8 cellular contexts compared by ENCODE assay signal in genomic region chr2:157839162-157839801, GRCh38. TPM values are rescaled to one million over a fixed set of nuclear protein-coding genes. Genes with fewer than 3 reads are reported as not detected.
DNase-seq lines count a peak whose midpoint lies in the region; ATAC-seq, FAIRE-seq and TF ChIP-seq lines count a peak whose summit lies in the region.

No MANE protein-coding gene starts in this region.

- peaks cover 8% of the 10 kb centered on the region for H3K36me3 Mint-ChIP-seq in activated CD8-positive, alpha-beta T cell treated with anti-CD3 and anti-CD28 coated beads, Interleukin-2, amount 10 ng/mL, durations not matched to agents 7 days and 5 days (ENCODE audit: low read depth)

- no peaks in the 10 kb centered on the region for H3K27me3 Mint-ChIP-seq in stimulated activated naive CD8-positive, alpha-beta T cell treated with anti-CD3 and anti-CD28 coated beads, Interleukin-15, amount 100 ng/mL, for 72 hours
- no peaks in the 10 kb centered on the region for H3K27me3 Mint-ChIP-seq in activated CD8-positive, alpha-beta T cell treated with anti-CD3 and anti-CD28 coated beads, Interleukin-2, amount 10 ng/mL, durations not matched to agents 7 days and 5 days (ENCODE audit: low read depth)

- in situ Hi-C loops in KBM-7 (cut with MboI; ENCODE audit: low pct_unique_long_range_greater_than_20kb, low sequenced_read_pairs), result no loop called here

- H3K4me1 ChIP-seq in prostate gland (replicated peaks) (no peaks in the 10 kb centered on the region), upper lobe of right lung (peaks cover 65% of the 10 kb centered on the region)

- H3K36me3 ChIP-seq in prostate gland, result no peaks in the 10 kb centered on the region
- H3K36me3 ChIP-seq in upper lobe of right lung, result no peaks in the 10 kb centered on the region

- POLR2A ChIA-PET in activated CD8-positive, alpha-beta T cell treated with anti-CD3 and anti-CD28 coated beads, Interleukin-2, amount 10 ng/mL, durations not matched to agents 7 days and 5 days (lab: Charles Lee), result no interaction called here

- H3K4me3 ChIP-seq in prostate gland (no peak overlapping the region), upper lobe of right lung (no peak overlapping the region)

- H3K27ac Mint-ChIP-seq in stimulated activated naive CD8-positive, alpha-beta T cell treated with anti-CD3 and anti-CD28 coated beads, Interleukin-15, amount 100 ng/mL, for 72 hours, result no peak overlapping the region
- H3K27ac Mint-ChIP-seq in activated CD8-positive, alpha-beta T cell treated with anti-CD3 and anti-CD28 coated beads, Interleukin-2, amount 10 ng/mL, durations not matched to agents 7 days and 5 days, result no peak overlapping the region

- TF ChIP-seq CTCF in prostate gland (IDR thresholded peaks at IDR 0.05) (no peak), upper lobe of right lung (IDR thresholded peaks at IDR 0.05) (no peak)

- no peak overlapping the region for H3K4me3 Mint-ChIP-seq in stimulated activated naive CD8-positive, alpha-beta T cell treated with anti-CD3 and anti-CD28 coated beads, Interleukin-15, amount 100 ng/mL, for 72 hours
- no peak overlapping the region for H3K4me3 Mint-ChIP-seq in activated CD8-positive, alpha-beta T cell treated with anti-CD3 and anti-CD28 coated beads, Interleukin-2, amount 10 ng/mL, durations not matched to agents 7 days and 5 days

- no peak for TF ChIP-seq POLR2A in prostate gland (IDR thresholded peaks at IDR 0.05)

- no peaks in the 10 kb centered on the region for H3K27me3 ChIP-seq in prostate gland (replicated peaks; ENCODE audit: insufficient read depth)
- no peaks in the 10 kb centered on the region for H3K27me3 ChIP-seq in upper lobe of right lung

- H3K9me3 ChIP-seq in prostate gland, result no peaks in the 10 kb centered on the region
- no peaks in the 10 kb centered on the region for H3K9me3 ChIP-seq in upper lobe of right lung

- ATAC-seq in stimulated activated naive CD8-positive, alpha-beta T cell treated with anti-CD3 and anti-CD28 coated beads, Interleukin-15, amount 100 ng/mL, for 72 hours, result peak; percentile 18
- ATAC-seq in activated CD8-positive, alpha-beta T cell treated with anti-CD3 and anti-CD28 coated beads, Interleukin-2, amount 10 ng/mL, durations not matched to agents 7 days and 5 days, result no peak
- no peak for ATAC-seq in upper lobe of right lung

- CTCF ChIA-PET in activated CD8-positive, alpha-beta T cell treated with anti-CD3 and anti-CD28 coated beads, Interleukin-2, amount 10 ng/mL, durations not matched to agents 7 days and 5 days (lab: Charles Lee), result no interaction called here

- peaks cover 45% of the 10 kb centered on the region for H3K4me1 Mint-ChIP-seq in stimulated activated naive CD8-positive, alpha-beta T cell treated with anti-CD3 and anti-CD28 coated beads, Interleukin-15, amount 100 ng/mL, for 72 hours
- H3K4me1 Mint-ChIP-seq in activated CD8-positive, alpha-beta T cell treated with anti-CD3 and anti-CD28 coated beads, Interleukin-2, amount 10 ng/mL, durations not matched to agents 7 days and 5 days (ENCODE audit: low read depth), result peaks cover 36% of the 10 kb centered on the region

- H3K27ac ChIP-seq in prostate gland (no peak overlapping the region), upper lobe of right lung (no peak overlapping the region)

- intact Hi-C loops in prostate gland (cut with DNase I) (loop anchor here (5.0 kb wide), 1 partner anchor 47 kb away; no protein-coding TSS in a partner anchor), upper lobe of right lung (cut with DNase I) (no loop called here)

- peak; percentile 61 for DNase-seq in KBM-7
- DNase-seq in RCC 7860 (ENCODE audit: low spot score), result peak; percentile 30
- DNase-seq in glomerular visceral epithelial cell (ENCODE audit: extremely low spot score), result peak; percentile 35
- DNase-seq in stimulated activated naive CD8-positive, alpha-beta T cell treated with anti-CD3 and anti-CD28 coated beads, Interleukin-15, amount 100 ng/mL, for 72 hours, result no peak
- DNase-seq in activated CD8-positive, alpha-beta T cell treated with anti-CD3 and anti-CD28 coated beads, Interleukin-2, amount 10 ng/mL, durations not matched to agents 7 days and 5 days, result no peak
- no peak for DNase-seq in activated CD8-positive, alpha-beta memory T cell treated with anti-CD3 and anti-CD28 coated beads, Interleukin-2, amount 50 U/mL, for 48 hours
- DNase-seq in prostate gland (ENCODE audit: low spot score), result no peak
- DNase-seq in upper lobe of right lung, result no peak

- H3K9me3 Mint-ChIP-seq in stimulated activated naive CD8-positive, alpha-beta T cell treated with anti-CD3 and anti-CD28 coated beads, Interleukin-15, amount 100 ng/mL, for 72 hours, result no peaks in the 10 kb centered on the region
- no peaks in the 10 kb centered on the region for H3K9me3 Mint-ChIP-seq in activated CD8-positive, alpha-beta T cell treated with anti-CD3 and anti-CD28 coated beads, Interleukin-2, amount 10 ng/mL, durations not matched to agents 7 days and 5 days (ENCODE audit: insufficient read depth)

- FAIRE-seq in RCC 7860 (lab: Jason Lieb, UNC), result no peak

- WGBS in prostate gland, result 46% methylated on average over 5 of the region's 5 CpGs

RNA-seq across cellular contexts. Expression of gene ACVR1, which starts 36.8 kb away (rescaled TPM):
- total RNA-seq in activated CD8-positive, alpha-beta T cell treated with anti-CD3 and anti-CD28 coated beads, Interleukin-2, amount 10 ng/mL, durations not matched to agents 7 days and 5 days, result 10 to 100 TPM; 10.7 to 13.6 TPM
- total RNA-seq in prostate gland (10 to 100 TPM; 16.0 to 21.5 TPM), upper lobe of right lung (34.4 TPM)

Comparison
In these comparisons a context has a peak if more than half of its experiments do, and no peak if none do; other contexts are left out.
1. DNase-seq: peak in KBM-7 (single experiment), RCC 7860 (single experiment) and glomerular visceral epithelial cell (single experiment); none in stimulated activated naive CD8-positive, alpha-beta T cell treated with anti-CD3 and anti-CD28 coated beads, Interleukin-15, amount 100 ng/mL, for 72 hours (0 of 2), activated CD8-positive, alpha-beta T cell treated with anti-CD3 and anti-CD28 coated beads, Interleukin-2, amount 10 ng/mL, durations not matched to agents 7 days and 5 days (single experiment), activated CD8-positive, alpha-beta memory T cell treated with anti-CD3 and anti-CD28 coated beads, Interleukin-2, amount 50 U/mL, for 48 hours (single experiment), prostate gland (single experiment) and upper lobe of right lung (single experiment).